ENCODE assay signal across 34 cellular contexts in genomic region chr3:136602818-136603217, GRCh38.
"Had no signal": no experiment of that assay in that cellular context is flagged by ENCODE, and none has a peak within 500 bp of the region (broad histone marks: within the 10 kb centered on the region; RNA-seq: fewer than 3 reads in every experiment).

No MANE protein-coding gene starts in this region.

- FAIRE-seq: astrocyte, colon, endometrium, endothelial cell of umbilical vein, frontal cortex had no signal

- H3K4me1 ChIP-seq: heart right ventricle had no signal

- H3K27ac Mint-ChIP-seq: activated B cell treated with CpG ODN at 0.5 μM for 24 hours; activated CD4-positive, alpha-beta memory T cell treated with anti-CD3 and anti-CD28 coated beads for 36 hours; activated CD8-positive, alpha-beta memory T cell treated with anti-CD3 and anti-CD28 coated beads, Interleukin-2, amount 10 ng/mL, durations not matched to agents 7 days and 5 days; activated CD8-positive, alpha-beta T cell treated with anti-CD3 and anti-CD28 coated beads, Interleukin-2, amount 10 ng/mL, durations not matched to agents 7 days and 5 days; activated naive CD4-positive, alpha-beta T cell treated with anti-CD3 and anti-CD28 coated beads for 36 hours; activated naive CD4-positive, alpha-beta T cell treated with anti-CD3 and anti-CD28 coated beads, Interleukin-2, amount 50 U/mL, for 24 hours; activated T-helper 1 cell treated with anti-CD3 and anti-CD28 coated beads, Interleukin-12 subunit alpha, Interleukin-12 subunit beta, Interleukin-2, Interleukin-4 antibody, amounts not matched to agents 30 ng/mL and 10 ng/mL and 1 ng/mL, durations not matched to agents 14 hours and 24 hours and 36 hours; activated T-helper 2 cell treated with anti-CD3 and anti-CD28 coated beads, Interferon-gamma antibody, Interleukin-2, Interleukin-4, amounts not matched to agents 10 μg/mL and 5 μg/mL and 100 μg/mL, durations not matched to agents 14 hours and 24 hours and 36 hours; T-cell; T-helper 1 cell treated with Interleukin-12 subunit alpha and Interleukin-12 subunit beta and Interleukin-4 antibody, amounts not matched to agents 30 μg/mL and 1 μg/mL, for 36 hours had no signal

- DNase-seq: activated B cell treated with CpG ODN at 0.5 μM for 24 hours; activated CD4-positive, alpha-beta memory T cell treated with anti-CD3 and anti-CD28 coated beads for 36 hours; activated CD4-positive, alpha-beta T cell treated with anti-CD3 and anti-CD28 coated beads for 48 hours; activated CD8-positive, alpha-beta memory T cell treated with anti-CD3 and anti-CD28 coated beads, Interleukin-2, amount 10 ng/mL, durations not matched to agents 7 days and 5 days; activated CD8-positive, alpha-beta memory T cell treated with anti-CD3 and anti-CD28 coated beads, Interleukin-2, amount 50 U/mL, for 4 hours; activated CD8-positive, alpha-beta T cell treated with anti-CD3 and anti-CD28 coated beads, Interleukin-2, amount 10 ng/mL, durations not matched to agents 7 days and 5 days; activated effector memory CD4-positive, alpha-beta T cell treated with anti-CD3 and anti-CD28 coated beads, Interleukin-2, amount 50 U/mL, for 16 hours; activated naive CD4-positive, alpha-beta T cell treated with anti-CD3 and anti-CD28 coated beads for 36 hours; activated T-cell treated with anti-CD3 and anti-CD28 coated beads, Interleukin-2, amount 50 U/mL, for 1 hour; activated T-cell treated with anti-CD3 and anti-CD28 coated beads, Interleukin-2, amount 50 U/mL, for 48 hours; amniotic stem cell; anterior cingulate cortex; brain microvascular endothelial cell; caudate nucleus; cortex of kidney; effector CD8-positive, alpha-beta T cell; foreskin fibroblast; glutamatergic neuron; heart right ventricle; SW 1271; T-cell; T-helper 9 cell; WERI-Rb-1 had no signal

- H3K36me3 ChIP-seq: brain microvascular endothelial cell had no signal

- ATAC-seq: activated CD4-positive, CD25-positive, alpha-beta regulatory T cell treated with anti-CD3 and anti-CD28 coated beads, Interleukin-2, amount 50 U/mL, for 24 hours; activated CD8-positive, alpha-beta memory T cell treated with anti-CD3 and anti-CD28 coated beads, Interleukin-2, amount 10 ng/mL, durations not matched to agents 7 days and 5 days; activated CD8-positive, alpha-beta T cell treated with anti-CD3 and anti-CD28 coated beads, Interleukin-2, amount 10 ng/mL, durations not matched to agents 7 days and 5 days; esophagus mucosa; heart right ventricle; T-cell had no signal

- H3K9me3 Mint-ChIP-seq: activated B cell treated with CpG ODN at 0.5 μM for 24 hours; activated CD4-positive, alpha-beta memory T cell treated with anti-CD3 and anti-CD28 coated beads for 36 hours; activated naive CD4-positive, alpha-beta T cell treated with anti-CD3 and anti-CD28 coated beads for 36 hours; activated naive CD4-positive, alpha-beta T cell treated with anti-CD3 and anti-CD28 coated beads, Interleukin-2, amount 50 U/mL, for 24 hours; activated T-helper 1 cell treated with anti-CD3 and anti-CD28 coated beads, Interleukin-12 subunit alpha, Interleukin-12 subunit beta, Interleukin-2, Interleukin-4 antibody, amounts not matched to agents 30 ng/mL and 10 ng/mL and 1 ng/mL, durations not matched to agents 14 hours and 24 hours and 36 hours; activated T-helper 2 cell treated with anti-CD3 and anti-CD28 coated beads, Interferon-gamma antibody, Interleukin-2, Interleukin-4, amounts not matched to agents 10 μg/mL and 5 μg/mL and 100 μg/mL, durations not matched to agents 14 hours and 24 hours and 36 hours; T-cell; T-helper 1 cell treated with Interleukin-12 subunit alpha and Interleukin-12 subunit beta and Interleukin-4 antibody, amounts not matched to agents 30 μg/mL and 1 μg/mL, for 36 hours had no signal

- H3K27ac ChIP-seq: brain microvascular endothelial cell, heart right ventricle, WERI-Rb-1 had no signal

- H3K9me3 ChIP-seq: heart right ventricle had no signal

- H3K4me3 ChIP-seq: heart right ventricle had no signal

- H3K27me3 ChIP-seq: brain microvascular endothelial cell, heart right ventricle had no signal
